17 cellular contexts compared by ENCODE assay signal in the genomic region with DNA sequence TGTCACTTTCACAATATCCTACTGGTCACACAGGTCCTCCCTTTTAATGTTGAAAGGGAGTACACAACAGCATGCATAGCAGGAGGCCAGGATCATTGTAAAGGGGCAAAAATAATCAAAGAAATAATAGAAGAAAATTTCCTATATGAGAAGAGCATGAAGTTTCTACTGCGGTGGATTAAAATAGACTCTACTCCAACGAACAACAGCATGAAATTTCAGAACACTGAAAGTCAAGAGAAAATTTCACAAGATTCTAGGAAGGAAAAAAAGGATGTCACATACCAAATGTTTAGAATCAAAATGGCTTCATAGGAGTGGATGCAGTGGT.
DNase-seq lines count a peak whose midpoint lies in the region; ATAC-seq and TF ChIP-seq lines count a peak whose summit lies in the region.
"Had no signal": no experiment of that assay in that cellular context is flagged by ENCODE, and none has a peak within 500 bp of the region (broad histone marks: within the 10 kb centered on the region; RNA-seq: fewer than 3 reads in every experiment).

No MANE protein-coding gene starts in this region.

- DNase-seq in AG04450 (ENCODE audit: low read depth, low spot score) (no peak), chondrocyte (ENCODE audit: low spot score) (no peak), EL (no peak), NCI-H1694 treated with DMSO at 0.1 percent for 48 hours (lab: John Stamatoyannopoulos, UW) (no peak), GM10266 (ENCODE audit: extremely low spot score) (no peak)
- DNase-seq: activated CD8-positive, alpha-beta memory T cell treated with anti-CD3 and anti-CD28 coated beads, Interleukin-2, amount 50 U/mL, for 4 hours; cerebellar nuclear complex; DMS 273 treated with DMSO at 0.1 percent for 48 hours; NCI-H1694; NCI-H69; stimulated activated naive CD4-positive, alpha-beta T cell treated with Interleukin-2 at 50 U/mL for 16 hours had no signal

- ATAC-seq in HG03095 (IDR thresholded peaks at IDR 0.05; ENCODE audit: unreplicated experiment), result peak; percentile 11
- no peak for ATAC-seq in HG03039 (IDR thresholded peaks at IDR 0.05; ENCODE audit: unreplicated experiment)

- H3K4me3 ChIP-seq in AG04450 (ENCODE audit: low read depth, low read length), result no peak overlapping the region
- no peak overlapping the region for H3K4me3 ChIP-seq in neutrophil (ENCODE audit: low read depth in 1 of 2, low read length in 1 of 2)
- H3K4me3 ChIP-seq: right atrium auricular region had no signal

- TF ChIP-seq CTCF in AG04450 (IDR thresholded peaks at IDR 0.05; ENCODE audit: low read depth, low read length), result no peak
- no peak for TF ChIP-seq CTCF in chondrocyte (IDR thresholded peaks at IDR 0.05)
- no peak for TF ChIP-seq CTCF in neutrophil (IDR thresholded peaks at IDR 0.05)
- TF ChIP-seq CTCF in GM10266 (IDR thresholded peaks at IDR 0.05; ENCODE audit: control insufficient read depth, insufficient read depth, low read depth, missing control alignments), result no peak

- H3K27ac ChIP-seq in AG04450 (ENCODE audit: low read depth, low read length) (peak overlapping the region; percentile 50), neutrophil (peak overlapping the region; percentile 32)
- H3K27ac ChIP-seq: KMS-11 had no signal

- H3K27ac Mint-ChIP-seq in chondrocyte (ENCODE audit: unreplicated experiment), result peak overlapping the region; percentile 95

- H3K4me3 Mint-ChIP-seq in chondrocyte (ENCODE audit: unreplicated experiment), result no peak overlapping the region
- H3K4me3 Mint-ChIP-seq: neural crest cell had no signal

- H3K36me3 ChIP-seq in neutrophil, result no peaks in the 10 kb centered on the region
- H3K36me3 ChIP-seq: right atrium auricular region had no signal

- H3K27me3 Mint-ChIP-seq in chondrocyte (ENCODE audit: low read depth), result peaks cover 4% of the 10 kb centered on the region

- peaks cover 28% of the 10 kb centered on the region for H3K4me1 Mint-ChIP-seq in chondrocyte (ENCODE audit: low read depth)

- CTCF ChIA-PET in AG04450 (lab: Charles Lee), result no interaction called here

- H3K9me3 Mint-ChIP-seq in chondrocyte (ENCODE audit: low read depth), result peaks cover 16% of the 10 kb centered on the region

- H3K36me3 Mint-ChIP-seq in chondrocyte (ENCODE audit: low read depth), result peaks cover 3% of the 10 kb centered on the region

- H3K27me3 ChIP-seq in AG04450 (ENCODE audit: control insufficient read depth, insufficient read depth, low read length), result no peaks in the 10 kb centered on the region
- peaks cover 5% of the 10 kb centered on the region for H3K27me3 ChIP-seq in neutrophil
- H3K27me3 ChIP-seq: right atrium auricular region had no signal

- H3K4me1 ChIP-seq in neutrophil (ENCODE audit: control insufficient read depth in 1 of 2, insufficient read depth in 1 of 2, low read depth in 1 of 2, low read length in 1 of 2), result peaks cover 17% of the 10 kb centered on the region in 2 experiments

- H3K9me3 ChIP-seq in AG04450 (ENCODE audit: control insufficient read depth, insufficient read depth, low read length), result no peaks in the 10 kb centered on the region
- no peaks in the 10 kb centered on the region for H3K9me3 ChIP-seq in neutrophil
- H3K9me3 ChIP-seq: right atrium auricular region had no signal

- POLR2A ChIA-PET in AG04450 (lab: Yijun Ruan, JAX), result interaction anchor here (0.8 to 1.5 kb wide), 3 partner anchors 32 to 162 kb away, joined by 3 to 9 read pairs (median 3); a partner anchor contains a TSS
